21 cellular contexts compared by ENCODE assay signal in genomic region chr2:160337728-160338127, GRCh38.
DNase-seq lines count a peak whose midpoint lies in the region; ATAC-seq and TF ChIP-seq lines count a peak whose summit lies in the region.
"Had no signal": no experiment of that assay in that cellular context is flagged by ENCODE, and none has a peak within 500 bp of the region (broad histone marks: within the 10 kb centered on the region; RNA-seq: fewer than 3 reads in every experiment).

No MANE protein-coding gene starts in this region.

- H3K4me3 ChIP-seq in CD4-positive, alpha-beta memory T cell (ENCODE audit: low read length in 2 of 2), result no peak overlapping the region
- H3K4me3 ChIP-seq in IMR-90 (ENCODE audit: insufficient read depth, low read depth, low read length) (no peak overlapping the region), rectal smooth muscle tissue (ENCODE audit: low read length) (no peak overlapping the region)
- H3K4me3 ChIP-seq: SJSA1 had no signal

- no peak overlapping the region for H3K4me2 ChIP-seq in IMR-90 (ENCODE audit: low read depth, low read length)

- no peak for DNase-seq in CD4-positive, alpha-beta memory T cell
- DNase-seq in IMR-90, result no peak
- no peak for DNase-seq in effector memory CD8-positive, alpha-beta T cell
- no peak for DNase-seq in NCI-H146 (lab: John Stamatoyannopoulos, UW)
- no peak for DNase-seq in chondrocyte (ENCODE audit: low spot score)
- no peak for DNase-seq in effector CD8-positive, alpha-beta T cell (lab: John Stamatoyannopoulos, UW)
- DNase-seq: BE2C, Caco-2, DMS 273 treated with DMSO at 0.1 percent for 48 hours, DMS79 treated with DMSO at 0.1 percent for 48 hours, H7, KBM-7, NCI-H1105, NCI-H2081, NCI-H446, NCI-H526 had no signal

- H3K9me1 ChIP-seq in IMR-90 (ENCODE audit: insufficient read depth, low read length), result peaks cover 25% of the 10 kb centered on the region

- H3K9me3 Mint-ChIP-seq in CD4-positive, alpha-beta memory T cell, result no peaks in the 10 kb centered on the region
- no peaks in the 10 kb centered on the region for H3K9me3 Mint-ChIP-seq in effector memory CD8-positive, alpha-beta T cell
- H3K9me3 Mint-ChIP-seq in chondrocyte (ENCODE audit: low read depth), result no peaks in the 10 kb centered on the region

- no peak overlapping the region for H3K27ac ChIP-seq in CD4-positive, alpha-beta memory T cell (ENCODE audit: low read depth, low read length)
- H3K27ac ChIP-seq in IMR-90 (ENCODE audit: insufficient read depth, low read length), result no peak overlapping the region
- H3K27ac ChIP-seq in rectal smooth muscle tissue (ENCODE audit: low read depth, low read length), result peak overlapping the region; percentile 51
- H3K27ac ChIP-seq: HL-60, SJSA1 had no signal

- H3K9ac ChIP-seq in IMR-90 (ENCODE audit: low read depth, low read length), result no peak overlapping the region
- no peak overlapping the region for H3K9ac ChIP-seq in rectal smooth muscle tissue (ENCODE audit: low read length)

- in situ Hi-C loops in IMR-90 (cut with MboI; ENCODE audit: low sequenced_read_pairs), result no loop called here

- H3K56ac ChIP-seq in IMR-90 (ENCODE audit: extremely low read depth, insufficient read depth, low read length), result no peak overlapping the region

- peak overlapping the region in 5 of 7 donors; percentile 20 to 82 (median 67) for H3K27ac Mint-ChIP-seq in CD4-positive, alpha-beta memory T cell
- H3K27ac Mint-ChIP-seq in effector memory CD8-positive, alpha-beta T cell, result peak overlapping the region; percentile 59
- no peak overlapping the region for H3K27ac Mint-ChIP-seq in chondrocyte (ENCODE audit: unreplicated experiment)

- CTCF ChIA-PET in CD4-positive, alpha-beta memory T cell (lab: Charles Lee; ENCODE audit: partially characterized antibody), result interaction anchor here (1.1 to 1.6 kb wide), 5 partner anchors 11 to 90 kb away, joined by 3 to 10 read pairs (median 3); no protein-coding TSS in a partner anchor
- CTCF ChIA-PET in IMR-90 (lab: Yijun Ruan, JAX), result no interaction called here

- H3K79me1 ChIP-seq in IMR-90 (ENCODE audit: low read depth in 1 of 2, low read length in 2 of 2), result peaks cover 13 to 77% of the 10 kb centered on the region in 2 experiments

- no peak overlapping the region for H4K5ac ChIP-seq in IMR-90 (ENCODE audit: low read depth, low read length)

- dilution Hi-C loops in IMR-90 (cut with HindIII; ENCODE audit: low sequenced_read_pairs, unreplicated experiment), result no loop called here

- intact Hi-C loops in CD4-positive, alpha-beta memory T cell (cut with micrococcal nuclease), result no loop called here
- intact Hi-C loops in IMR-90 (cut with micrococcal nuclease), result no loop called here

- TF ChIP-seq RAD21 in IMR-90 (IDR thresholded peaks at IDR 0.05; ENCODE audit: low read length), result no peak

- H3K36me3 ChIP-seq in CD4-positive, alpha-beta memory T cell (ENCODE audit: insufficient read depth, low read length), result no peaks in the 10 kb centered on the region
- H3K36me3 ChIP-seq in IMR-90 (ENCODE audit: control insufficient read depth, insufficient read depth, low read length) (no peaks in the 10 kb centered on the region; the same call in 1 of the 2 replicates), rectal smooth muscle tissue (ENCODE audit: control insufficient read depth, insufficient read depth, low read length) (no peaks in the 10 kb centered on the region)
- H3K36me3 ChIP-seq: BE2C had no signal

- H3K23ac ChIP-seq in IMR-90 (ENCODE audit: low read depth, low read length), result peak overlapping the region; percentile 39; the same call in 1 of the 2 replicates

- no peak overlapping the region for H4K8ac ChIP-seq in IMR-90 (ENCODE audit: low read depth in 2 of 2, low read length in 2 of 2)

- POLR2A ChIA-PET in CD4-positive, alpha-beta memory T cell (lab: Charles Lee; ENCODE audit: partially characterized antibody), result interaction anchor here (1.5 to 1.6 kb wide), 3 partner anchors 9 to 15 kb away, joined by 3 to 4 read pairs (median 4); no protein-coding TSS in a partner anchor
- POLR2A ChIA-PET in IMR-90 (lab: Charles Lee; ENCODE audit: unreplicated experiment), result no interaction called here

- H3K4ac ChIP-seq in IMR-90 (ENCODE audit: low read depth, low read length), result no peak overlapping the region

- H2BK120ac ChIP-seq in IMR-90 (ENCODE audit: low read depth, low read length), result no peak overlapping the region

- peaks cover 65 to 91% (median 79%) of the 10 kb centered on the region in 4 donors for H3K4me1 Mint-ChIP-seq in CD4-positive, alpha-beta memory T cell
- peaks cover 48 to 73% of the 10 kb centered on the region in 2 donors for H3K4me1 Mint-ChIP-seq in effector memory CD8-positive, alpha-beta T cell (ENCODE audit: low read depth in 2 of 2)
- H3K4me1 Mint-ChIP-seq in chondrocyte (ENCODE audit: low read depth), result peaks cover 83% of the 10 kb centered on the region

- no peak overlapping the region for H2BK15ac ChIP-seq in IMR-90 (ENCODE audit: low read depth, low read length)

- 100% methylated on average over 1 of the region's 3 CpGs; no CpG with 5 or more reads in 1 of the 2 experiments for WGBS in IMR-90 (ENCODE audit: extremely low coverage in 2 of 2, insufficient read length in 1 of 2), 2 experiments

- H2BK20ac ChIP-seq in IMR-90 (ENCODE audit: low read depth, low read length), result no peak overlapping the region

- H3K14ac ChIP-seq in IMR-90 (replicated peaks; ENCODE audit: low read depth, low read length), result no peak overlapping the region

- H3K9me3 ChIP-seq in CD4-positive, alpha-beta memory T cell (ENCODE audit: control insufficient read depth in 1 of 2, low read length in 2 of 2), result no peaks in the 10 kb centered on the region
- no peaks in the 10 kb centered on the region for H3K9me3 ChIP-seq in IMR-90 (ENCODE audit: control insufficient read depth, insufficient read depth, low read length)
- H3K9me3 ChIP-seq: BE2C, Caco-2, SJSA1 had no signal

- no peaks in the 10 kb centered on the region for H3K27me3 Mint-ChIP-seq in CD4-positive, alpha-beta memory T cell
- no peaks in the 10 kb centered on the region for H3K27me3 Mint-ChIP-seq in effector memory CD8-positive, alpha-beta T cell
- no peaks in the 10 kb centered on the region for H3K27me3 Mint-ChIP-seq in chondrocyte (ENCODE audit: low read depth)

- TF ChIP-seq CTCF in IMR-90 (conservative IDR thresholded peaks at IDR 0.05; ENCODE audit: low read depth, low read length) (no peak), chondrocyte (IDR thresholded peaks at IDR 0.05) (no peak)

- peaks cover 84% of the 10 kb centered on the region for H3K4me1 ChIP-seq in CD4-positive, alpha-beta memory T cell (ENCODE audit: insufficient read depth, low read length)
- H3K4me1 ChIP-seq in IMR-90 (ENCODE audit: control insufficient read depth, insufficient read depth, low read length) (peaks cover 27% of the 10 kb centered on the region), rectal smooth muscle tissue (ENCODE audit: control insufficient read depth, insufficient read depth, low read length) (peaks cover 39% of the 10 kb centered on the region)
- H3K4me1 ChIP-seq: Caco-2 had no signal

- no TSS peak for BruUV-seq in IMR-90 (replicated peaks; lab: Mats Ljungman, UMichigan)

- H4K20me1 ChIP-seq in IMR-90 (ENCODE audit: insufficient read depth, low read length), result peaks cover 73% of the 10 kb centered on the region

- no peak overlapping the region for H2BK5ac ChIP-seq in IMR-90 (ENCODE audit: low read depth, low read length, poor library complexity, severe bottlenecking)

- H2AK9ac ChIP-seq in IMR-90 (replicated peaks; ENCODE audit: low read depth, low read length, poor library complexity), result no peak overlapping the region

- peaks cover 0 to under 1% of the 10 kb centered on the region in 2 donors for H3K36me3 Mint-ChIP-seq in CD4-positive, alpha-beta memory T cell
- peaks cover 8% of the 10 kb centered on the region for H3K36me3 Mint-ChIP-seq in effector memory CD8-positive, alpha-beta T cell (ENCODE audit: insufficient read depth)
- peaks cover 2% of the 10 kb centered on the region for H3K36me3 Mint-ChIP-seq in chondrocyte (ENCODE audit: low read depth)

- H2AFZ ChIP-seq in IMR-90 (replicated peaks; ENCODE audit: low read length, poor library complexity), result no peak overlapping the region

- H3K4me3 Mint-ChIP-seq in CD4-positive, alpha-beta memory T cell, result peak overlapping the region in 1 of 8 donors; percentile 16
- no peak overlapping the region for H3K4me3 Mint-ChIP-seq in effector memory CD8-positive, alpha-beta T cell
- H3K4me3 Mint-ChIP-seq in chondrocyte (ENCODE audit: unreplicated experiment), result no peak overlapping the region

- H3K27me3 ChIP-seq in CD4-positive, alpha-beta memory T cell (ENCODE audit: insufficient read depth, low read length), result no peaks in the 10 kb centered on the region
- H3K27me3 ChIP-seq in IMR-90 (ENCODE audit: control insufficient read depth, insufficient read depth, low read length) (no peaks in the 10 kb centered on the region), rectal smooth muscle tissue (ENCODE audit: control insufficient read depth, insufficient read depth, low read length) (no peaks in the 10 kb centered on the region)
- H3K27me3 ChIP-seq: BE2C, SJSA1 had no signal

- TF ChIP-seq POLR2A in IMR-90 (IDR thresholded peaks at IDR 0.05; ENCODE audit: low read depth, low read length), result no peak

- no peak for ATAC-seq in IMR-90 (ENCODE audit: low read depth)
- no peak for ATAC-seq in effector memory CD8-positive, alpha-beta T cell (replicated peaks)
- ATAC-seq: HepG2, Right ventricle myocardium inferior had no signal

- H3K18ac ChIP-seq in IMR-90 (ENCODE audit: low read depth, low read length), result no peak overlapping the region

- no peak overlapping the region for H4K91ac ChIP-seq in IMR-90 (ENCODE audit: insufficient read depth, low read depth, low read length)

- no peak overlapping the region for H2AK5ac ChIP-seq in IMR-90 (ENCODE audit: low read depth, low read length)

TF ChIP-seq in IMR-90, 13 proteins besides CTCF, POLR2A, EP300 and RAD21:
- no peak for TF ChIP-seq MAFK (IDR thresholded peaks at IDR 0.05; ENCODE audit: low read depth, low read length)
- no peak for TF ChIP-seq USF2 (IDR thresholded peaks at IDR 0.05; ENCODE audit: low read depth, low read length)
- no peak for TF ChIP-seq FOS (IDR thresholded peaks at IDR 0.05; ENCODE audit: low read depth, low read length)
